Comparison of ENCODE assay signal across 9 cellular contexts in the genomic region with DNA sequence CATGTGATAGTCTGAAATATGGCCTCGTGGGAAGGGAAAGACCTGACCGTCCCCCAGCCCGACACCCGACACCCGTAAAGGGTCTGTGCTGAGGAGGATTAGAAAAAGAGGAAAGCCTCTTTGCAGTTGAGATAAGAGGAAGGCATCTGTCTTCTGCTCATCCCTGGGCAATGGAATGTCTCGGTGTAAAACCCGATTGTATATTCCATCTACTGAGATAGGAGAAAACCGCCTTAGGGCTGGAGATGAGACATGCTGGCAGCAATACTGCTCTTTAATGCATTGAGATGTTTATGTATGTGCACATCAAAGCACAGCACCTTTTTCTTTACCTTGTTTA. TPM values are rescaled to one million over a fixed set of nuclear protein-coding genes. Genes with fewer than 3 reads are reported as not detected.
"Had no signal": no experiment of that assay in that cellular context is flagged by ENCODE, and none has a peak within 500 bp of the region (broad histone marks: within the 10 kb centered on the region; RNA-seq: fewer than 3 reads in every experiment).

No MANE protein-coding gene starts in this region.

RNA-seq across cellular contexts. Expression of a gene that starts 23.3 kb away (rescaled TPM):
- total RNA-seq: activated CD4-positive, alpha-beta memory T cell treated with anti-CD3 and anti-CD28 coated beads, Interleukin-2, amount 10 ng/mL, durations not matched to agents 7 days and 5 days; activated CD4-positive, alpha-beta T cell treated with anti-CD3 and anti-CD28 coated beads for 36 hours; activated CD8-positive, alpha-beta memory T cell treated with anti-CD3 and anti-CD28 coated beads for 36 hours; activated naive CD4-positive, alpha-beta T cell treated with anti-CD3 and anti-CD28 coated beads for 36 hours; activated T-helper 17 cell treated with anti-CD3 and anti-CD28 coated beads, Interleukin-2, amount 50 U/mL, for 72 hours; astrocyte; MCF 10A; PC-9; T-helper 17 cell had no signal

RNA-seq across cellular contexts. Expression of a gene that starts 26.6 kb away (rescaled TPM):
- total RNA-seq: activated CD4-positive, alpha-beta memory T cell treated with anti-CD3 and anti-CD28 coated beads, Interleukin-2, amount 10 ng/mL, durations not matched to agents 7 days and 5 days; activated CD4-positive, alpha-beta T cell treated with anti-CD3 and anti-CD28 coated beads for 36 hours; activated CD8-positive, alpha-beta memory T cell treated with anti-CD3 and anti-CD28 coated beads for 36 hours; activated naive CD4-positive, alpha-beta T cell treated with anti-CD3 and anti-CD28 coated beads for 36 hours; activated T-helper 17 cell treated with anti-CD3 and anti-CD28 coated beads, Interleukin-2, amount 50 U/mL, for 72 hours; T-helper 17 cell had no signal
